Comparison of ENCODE assay signal across 24 cellular contexts in genomic region chr21:46180079-46180722, GRCh38. TPM values are rescaled to one million over a fixed set of nuclear protein-coding genes. Genes with fewer than 3 reads are reported as not detected.
DNase-seq lines count a peak whose midpoint lies in the region; ATAC-seq, FAIRE-seq and TF ChIP-seq lines count a peak whose summit lies in the region.
"Had no signal": no experiment of that assay in that cellular context is flagged by ENCODE, and none has a peak within 500 bp of the region (broad histone marks: within the 10 kb centered on the region; RNA-seq: fewer than 3 reads in every experiment).

No MANE protein-coding gene starts in this region.

- H2AFZ ChIP-seq in HepG2 (ENCODE audit: low read length) (no peak overlapping the region), H1 (ENCODE audit: low read length) (no peak overlapping the region)

- DNase-seq in HepG2 (ENCODE audit: low spot score) (no peak), right lobe of liver (no peak), NB4 (ENCODE audit: low read depth) (peak; percentile 72), H1 (ENCODE audit: low read depth in 1 of 2, low spot score in 2 of 2) (no peak), immature natural killer cell (no peak), NAMALWA (ENCODE audit: low spot score) (no peak)
- no peak for DNase-seq in stimulated activated CD4-positive, alpha-beta T cell treated with anti-CD3 and anti-CD28 coated beads, Interleukin-2, amount 100 ng/mL, for 24 hours
- DNase-seq: CD4-positive, CD25-positive, alpha-beta regulatory T cell; DMS79; foreskin melanocyte; left cardiac atrium; NCI-H1694; NCI-H774; SK-N-SH had no signal

- no peak for TF ChIP-seq EP300 in HepG2 (IDR thresholded peaks at IDR 0.05; ENCODE audit: low read depth in 2 of 2, low read length in 2 of 2)
- no peak for TF ChIP-seq EP300 in HepG2 (CRISPR knock-in tag; IDR thresholded peaks at IDR 0.05; ENCODE audit: borderline replicate concordance)
- TF ChIP-seq EP300 in H1 (IDR thresholded peaks at IDR 0.05; ENCODE audit: borderline replicate concordance in 1 of 2, low read depth in 2 of 2, low read length in 2 of 2), result no peak

- H3K27ac Mint-ChIP-seq in immature natural killer cell, result peak overlapping the region in 3 of 6 donors; percentile 29 to 66 (median 50)
- H3K27ac Mint-ChIP-seq: activated T-helper 2 cell treated with anti-CD3 and anti-CD28 coated beads, Interferon-gamma antibody, Interleukin-2, Interleukin-4, amounts not matched to agents 10 μg/mL and 5 μg/mL and 100 μg/mL, durations not matched to agents 14 hours and 24 hours and 36 hours; CD4-positive, CD25-positive, alpha-beta regulatory T cell; mesothelial cell of epicardium had no signal

- H3K9me3 ChIP-seq in HepG2 (ENCODE audit: low read length), result no peaks in the 10 kb centered on the region
- no peaks in the 10 kb centered on the region for H3K9me3 ChIP-seq in right lobe of liver
- H3K9me3 ChIP-seq in H1 (ENCODE audit: insufficient read depth in 2 of 2, low read depth in 1 of 2, low read length in 1 of 2), result no peaks in the 10 kb centered on the region
- H3K9me3 ChIP-seq: SK-N-SH had no signal

- no peak overlapping the region for H2BK20ac ChIP-seq in H1 (ENCODE audit: low read length)

- H2AK5ac ChIP-seq in H1 (ENCODE audit: low read depth, low read length), result no peak overlapping the region; the same call in 1 of the 2 replicates

- BruUV-seq in HepG2 (replicated peaks; lab: Mats Ljungman, UMichigan), result no TSS peak

- H4K5ac ChIP-seq in H1 (ENCODE audit: insufficient read length, low read depth, low read length), result no peak overlapping the region

- H3K14ac ChIP-seq in H1 (ENCODE audit: insufficient read length), result no peak overlapping the region

- CTCF ChIA-PET in HepG2 (lab: Yijun Ruan, JAX; ENCODE audit: low intra/inter-chr PET ratio, low total read pairs) (no interaction called here), H1 (lab: Charles Lee; ENCODE audit: partially characterized antibody) (interaction anchor here (2.5 kb wide), 1 partner anchor 27 kb away, joined by 8 read pairs; no protein-coding TSS in a partner anchor)

- H2BK12ac ChIP-seq in H1 (ENCODE audit: low read depth, low read length), result no peak overlapping the region; the same call in 1 of the 2 replicates

- peaks cover 0 to 11% (median 7%) of the 10 kb centered on the region in 6 donors for H3K9me3 Mint-ChIP-seq in immature natural killer cell

- peaks cover 0 to 10% (median 4%) of the 10 kb centered on the region in 3 donors for H3K36me3 Mint-ChIP-seq in immature natural killer cell

- no peak overlapping the region for H2BK15ac ChIP-seq in H1 (ENCODE audit: low read length)

- H3K9ac ChIP-seq in HepG2 (ENCODE audit: insufficient read depth, low read depth, low read length) (no peak overlapping the region), H1 (replicated peaks in 1 of 4; ENCODE audit: extremely low read depth in 1 of 4, low read depth in 3 of 4, low read length in 3 of 4) (no peak overlapping the region; a peak in 1 of 7 replicates)
- H3K9ac ChIP-seq: SK-N-SH had no signal

- H3K4me3 ChIP-seq in HepG2 (replicated peaks in 1 of 3; ENCODE audit: insufficient read depth in 1 of 3, low read depth in 2 of 3, low read length in 3 of 3) (peak overlapping the region in 1 of 3 experiments; percentile 10; a peak in 1 of 6 replicates), right lobe of liver (peak overlapping the region in 1 of 3 donors; percentile 16), NB4 (ENCODE audit: low read depth, low read length) (no peak overlapping the region), H1 (ENCODE audit: extremely low read depth in 1 of 4, insufficient read depth in 2 of 4, low read depth in 3 of 4, low read length in 4 of 4) (no peak overlapping the region)
- H3K4me3 ChIP-seq: breast epithelium, spleen had no signal

- ATAC-seq in HepG2 (no peak), right lobe of liver (no peak), HG03342 (IDR thresholded peaks at IDR 0.05; ENCODE audit: unreplicated experiment) (no peak)
- ATAC-seq: left cardiac atrium had no signal

- in situ Hi-C loops in HepG2 (cut with HindIII; ENCODE audit: extremely low pct_ligation_motif_present, low pct_unique_long_range_greater_than_20kb), result no loop called here

- no peak overlapping the region for H3K27ac ChIP-seq in HepG2 (ENCODE audit: extremely low read length, insufficient read depth, low read length)
- peak overlapping the region in 1 of 3 donors; percentile 18 for H3K27ac ChIP-seq in right lobe of liver
- H3K27ac ChIP-seq in H1 (ENCODE audit: low read depth, low read length), result peak overlapping the region; percentile 50; the same call in 1 of the 2 replicates
- H3K27ac ChIP-seq: breast epithelium, spleen had no signal

- H4K8ac ChIP-seq in H1 (ENCODE audit: extremely low read depth, insufficient read depth, low read length), result no peak overlapping the region

- no peak overlapping the region for H3K23ac ChIP-seq in H1 (ENCODE audit: insufficient read length)

- H3K18ac ChIP-seq in H1 (ENCODE audit: extremely low read depth, low read length), result no peak overlapping the region

- peaks cover 8% of the 10 kb centered on the region for H3K23me2 ChIP-seq in H1 (ENCODE audit: low read depth, low read length)

- no peaks in the 10 kb centered on the region for H3K79me2 ChIP-seq in HepG2 (ENCODE audit: insufficient read depth, low read length)
- H3K79me2 ChIP-seq in H1 (ENCODE audit: control insufficient read depth in 1 of 2, insufficient read depth in 2 of 2, low read length in 2 of 2), result peaks cover 0 to 24% of the 10 kb centered on the region in 2 experiments; a peak in 2 of 4 replicates

- TF ChIP-seq CTCF in HepG2 (CRISPR knock-in tag; IDR thresholded peaks at IDR 0.05), result no peak
- no peak for TF ChIP-seq CTCF in right lobe of liver (IDR thresholded peaks at IDR 0.05)
- no peak for TF ChIP-seq CTCF in NB4 (IDR thresholded peaks at IDR 0.05; ENCODE audit: low read depth, low read length)
- no peak for TF ChIP-seq CTCF in H1 (IDR thresholded peaks at IDR 0.05; ENCODE audit: control extremely low read depth in 1 of 3, insufficient read depth in 1 of 3, low read depth in 1 of 3, low read length in 3 of 3)

- H3K4me1 Mint-ChIP-seq in immature natural killer cell, result peaks cover 7% of the 10 kb centered on the region in 2 donors

- H3K4ac ChIP-seq in H1 (replicated peaks; ENCODE audit: insufficient read length, low read depth, low read length), result no peak overlapping the region

- no peak overlapping the region for H4K91ac ChIP-seq in H1 (replicated peaks; ENCODE audit: insufficient read length, low read length)

- peaks cover 6 to 13% (median 10%) of the 10 kb centered on the region in 3 donors for H3K27me3 Mint-ChIP-seq in immature natural killer cell (ENCODE audit: low read depth in 3 of 3)

- intact Hi-C loops in HepG2 (cut with micrococcal nuclease; ENCODE audit: unreplicated experiment) (no loop called here), right lobe of liver (cut with DNase I) (no loop called here)

- no peak overlapping the region for H2BK120ac ChIP-seq in H1 (replicated peaks; ENCODE audit: low read depth, low read length)

- H4K20me1 ChIP-seq in HepG2 (ENCODE audit: insufficient read depth, low read length) (0 out of 2 replicates have a peak, but pooled peaks cover 2% of the 10 kb centered on the region), H1 (replicated peaks in 1 of 2; ENCODE audit: control insufficient read depth in 1 of 2, insufficient read depth in 2 of 2, low read length in 2 of 2) (peaks cover 0 to 11% of the 10 kb centered on the region in 2 experiments)

- H3K79me1 ChIP-seq in H1 (ENCODE audit: low read depth, low read length), result peaks cover 5% of the 10 kb centered on the region; the same call in 1 of the 2 replicates

- POLR2A ChIA-PET in HepG2 (lab: Yijun Ruan, JAX) (no interaction called here), H1 (lab: Charles Lee; ENCODE audit: partially characterized antibody) (interaction anchor here (0.6 to 1.5 kb wide), 2 partner anchors 10 to 117 kb away, joined by 3 read pairs; no protein-coding TSS in a partner anchor)

- 71% methylated on average over 20 of the region's 24 CpGs for WGBS in HepG2 (ENCODE audit: low lambda C conversion rate)
- WGBS in right lobe of liver (ENCODE audit: insufficient coverage, low coverage, low lambda C conversion rate, missing lambda C conversion rate), result 28% methylated on average over 14 of the region's 24 CpGs
- WGBS in H1 (ENCODE audit: extremely low coverage in 1 of 2, insufficient coverage in 1 of 2, insufficient read length in 1 of 2, insufficient replicate concordance in 2 of 2, low coverage in 1 of 2, low lambda C conversion rate in 2 of 2, missing lambda C conversion rate in 1 of 2), 2 experiments, result 89% methylated on average over 24 of the region's 24 CpGs; no CpG with 5 or more reads in 1 of the 2 experiments

- no peak for FAIRE-seq in HepG2 (lab: Jason Lieb, UNC)
- FAIRE-seq in H1 (lab: Jason Lieb, UNC), result no peak
- FAIRE-seq: urothelium cell line had no signal

- no peak for TF ChIP-seq RAD21 in HepG2 (CRISPR knock-in tag; IDR thresholded peaks at IDR 0.05)
- no peak for TF ChIP-seq RAD21 in H1 (IDR thresholded peaks at IDR 0.05 in 1 of 2, conservative IDR thresholded peaks at IDR 0.05 in 1 of 2; ENCODE audit: low read depth in 2 of 2, low read length in 2 of 2)

- H3K4me2 ChIP-seq in HepG2 (ENCODE audit: low read depth, low read length) (peak overlapping the region; percentile 39), H1 (ENCODE audit: insufficient read depth in 1 of 2, low read depth in 2 of 2, low read length in 2 of 2) (0 out of 4 replicates have a peak overlapping the region, but pooled peaks of 1 of the 2 experiments have one; percentile 14)
- H3K4me2 ChIP-seq: SK-N-SH had no signal

- no peaks in the 10 kb centered on the region for H3K36me3 ChIP-seq in HepG2 (replicated peaks in 1 of 2; ENCODE audit: control insufficient read depth in 1 of 2, insufficient read depth in 2 of 2, low read length in 2 of 2)
- no peaks in the 10 kb centered on the region for H3K36me3 ChIP-seq in right lobe of liver
- H3K36me3 ChIP-seq in H1 (ENCODE audit: control insufficient read depth in 2 of 4, insufficient read depth in 4 of 4, low read length in 3 of 4), result peaks cover 0 to 2% (median 0%) of the 10 kb centered on the region in 4 experiments; a peak in 1 of 8 replicates
- H3K36me3 ChIP-seq: breast epithelium, spleen had no signal

- H3K56ac ChIP-seq in H1 (replicated peaks; ENCODE audit: insufficient read length, low read depth, low read length), result no peak overlapping the region

- H2BK5ac ChIP-seq in H1 (ENCODE audit: low read depth, low read length), result 0 out of 2 replicates have a peak overlapping the region, but pooled peaks have one; percentile 52

- no peak overlapping the region for H3K4me3 Mint-ChIP-seq in immature natural killer cell
- H3K4me3 Mint-ChIP-seq: mesothelial cell of epicardium had no signal

- H3K27me3 ChIP-seq in HepG2 (ENCODE audit: control insufficient read depth in 1 of 2, insufficient read depth in 2 of 2, low read length in 2 of 2), result no peaks in the 10 kb centered on the region; a peak in 1 of 5 replicates
- H3K27me3 ChIP-seq in right lobe of liver, result no peaks in the 10 kb centered on the region
- no peaks in the 10 kb centered on the region for H3K27me3 ChIP-seq in H1 (replicated peaks in 1 of 4; ENCODE audit: control insufficient read depth in 3 of 4, extremely low read depth in 1 of 4, insufficient read depth in 3 of 4, low read length in 3 of 4)
- H3K27me3 ChIP-seq: breast epithelium had no signal

- TF ChIP-seq POLR2A in HepG2 (IDR thresholded peaks at IDR 0.05; ENCODE audit: insufficient read depth in 1 of 2, low read depth in 2 of 2, low read length in 2 of 2) (no peak), right lobe of liver (IDR thresholded peaks at IDR 0.05) (no peak), NB4 (IDR thresholded peaks at IDR 0.05; ENCODE audit: extremely low read depth, insufficient read length) (no peak), H1 (IDR thresholded peaks at IDR 0.05; ENCODE audit: control extremely low read depth in 1 of 2, low read depth in 2 of 2, low read length in 2 of 2) (no peak)

- H3K4me1 ChIP-seq in HepG2 (ENCODE audit: insufficient read depth, low read length), result peaks cover 20% of the 10 kb centered on the region
- H3K4me1 ChIP-seq in right lobe of liver, result no peaks in the 10 kb centered on the region
- peaks cover 0 to 20% (median 9%) of the 10 kb centered on the region in 4 experiments; a peak in 5 of 7 replicates for H3K4me1 ChIP-seq in H1 (replicated peaks in 1 of 4; ENCODE audit: control insufficient read depth in 3 of 4, insufficient read depth in 4 of 4, low read length in 3 of 4)
- H3K4me1 ChIP-seq: breast epithelium had no signal

RNA-seq across cellular contexts. Expression of gene SPATC1L, which starts 4.1 kb away (rescaled TPM):
- total RNA-seq in HepG2 (2016; rRNA removed; fragmentation: Illumina TruSeq; extraction: Trizol), result 2.8 and 3.3 TPM in 2 replicates
- total RNA-seq in HepG2 (2016; cell fraction: cytosol; rRNA removed; fragmentation: Illumina TruSeq; extraction: Trizol; ENCODE audit: low read depth), result 2.1 and 2.7 TPM in 2 replicates
- total RNA-seq in HepG2 (2016; cell fraction: insoluble cytoplasmic fraction; rRNA removed; fragmentation: Illumina TruSeq; extraction: Trizol), result 3.0 and 3.3 TPM in 2 replicates
- total RNA-seq in HepG2 (2016; cell fraction: membrane; rRNA removed; fragmentation: Illumina TruSeq; extraction: Trizol), result 3.0 and 3.8 TPM in 2 replicates
- 1.5 and 1.7 TPM in 2 replicates for total RNA-seq in HepG2 (2016; cell fraction: nucleus; rRNA removed; fragmentation: Illumina TruSeq; extraction: Trizol)
- 1.4 and 2.6 TPM in 2 replicates for polyA plus RNA-seq in HepG2 (2011; rRNA removed)
- polyA plus RNA-seq in HepG2 (2011; cell fraction: cytosol; rRNA removed), result 1.4 and 2.8 TPM in 2 replicates
- 9.6 and 9.7 TPM in 2 replicates for polyA plus RNA-seq in HepG2 (2011; cell fraction: nucleus; rRNA removed)
- polyA plus RNA-seq in HepG2 (2012), result 7.3 and 10.9 TPM in 2 replicates
- polyA plus RNA-seq in HepG2 (2016; cell fraction: cytosol; fragmentation: Illumina TruSeq; extraction: Trizol; ENCODE audit: low read depth), result 5.4 and 5.7 TPM in 2 replicates
- polyA plus RNA-seq in HepG2 (2016; cell fraction: insoluble cytoplasmic fraction; fragmentation: Illumina TruSeq; extraction: Trizol; ENCODE audit: low read depth), result 5.9 and 7.1 TPM in 2 replicates
- polyA plus RNA-seq in HepG2 (2016; cell fraction: membrane; fragmentation: Illumina TruSeq; extraction: Trizol; ENCODE audit: low read depth), result 6.0 and 7.3 TPM in 2 replicates
- 5.8 and 6.5 TPM in 2 replicates for polyA plus RNA-seq in HepG2 (2016; cell fraction: nucleus; fragmentation: Illumina TruSeq; extraction: Trizol; ENCODE audit: insufficient read depth, low read depth)
- 2.4 and 3.4 TPM in 2 replicates for polyA minus RNA-seq in HepG2 (2011; rRNA and poly(A)+ RNA removed; ENCODE audit: low replicate concordance)
- polyA minus RNA-seq in HepG2 (2011; cell fraction: cytosol; rRNA and poly(A)+ RNA removed), result 3.4 and 5.6 TPM in 2 replicates
- 0.77 and 1.6 TPM in 2 replicates for polyA minus RNA-seq in HepG2 (2011; cell fraction: nucleus; rRNA and poly(A)+ RNA removed)
- 1 to 10 TPM in 1 of 6 experiments, under 1 TPM in 3, not detected in 2; 0.31 to 1.7 (median 0.51) TPM for total RNA-seq in right lobe of liver
- 49.4 and 50.0 TPM in 2 replicates for total RNA-seq in H1 (2021; fragmentation: NEBNext Ultra II Directional; extraction: Animal tissue kit (Norgen Biotek cat#: 25700))
- 24.9 and 44.8 TPM in 2 replicates for polyA plus RNA-seq in H1 (2011; rRNA removed)
- polyA plus RNA-seq in H1 (2011; cell fraction: cytosol; rRNA removed), result 16.4 TPM
- 43.3 TPM for polyA plus RNA-seq in H1 (2011; cell fraction: nucleus; rRNA removed)
- polyA plus RNA-seq in H1 (2012, experiment 1 of 2), result 38.0 to 56.9 TPM (median 53.3 TPM) in 4 replicates
- polyA plus RNA-seq in H1 (2012, experiment 2 of 2), result 50.4 TPM
- 48.1 TPM for polyA plus RNA-seq in H1 (2013, experiment 1 of 2)
- 48.0 TPM for polyA plus RNA-seq in H1 (2013, experiment 2 of 2)
- polyA minus RNA-seq in H1 (2011; rRNA and poly(A)+ RNA removed), result 6.2 and 7.1 TPM in 2 replicates
- polyA minus RNA-seq in H1 (2011; cell fraction: cytosol; rRNA and poly(A)+ RNA removed), result 30.3 TPM
- 21.2 TPM for polyA minus RNA-seq in H1 (2011; cell fraction: nucleus; rRNA and poly(A)+ RNA removed)
- 10 to 100 TPM in 1 of 3 donors, 1 to 10 TPM in 2; 6.2 to 10.8 (median 9.4) TPM for polyA plus RNA-seq in immature natural killer cell

RNA-seq across cellular contexts. Expression of gene FTCD, which starts 24.8 kb away (rescaled TPM):
- 78.5 and 105 TPM in 2 replicates for total RNA-seq in HepG2 (2016; rRNA removed; fragmentation: Illumina TruSeq; extraction: Trizol)
- total RNA-seq in HepG2 (2016; cell fraction: cytosol; rRNA removed; fragmentation: Illumina TruSeq; extraction: Trizol; ENCODE audit: low read depth), result 13.1 and 13.2 TPM in 2 replicates
- 61.2 and 115 TPM in 2 replicates for total RNA-seq in HepG2 (2016; cell fraction: insoluble cytoplasmic fraction; rRNA removed; fragmentation: Illumina TruSeq; extraction: Trizol)
- 21.0 and 27.4 TPM in 2 replicates for total RNA-seq in HepG2 (2016; cell fraction: membrane; rRNA removed; fragmentation: Illumina TruSeq; extraction: Trizol)
- 94.5 and 110 TPM in 2 replicates for total RNA-seq in HepG2 (2016; cell fraction: nucleus; rRNA removed; fragmentation: Illumina TruSeq; extraction: Trizol)
- 75.7 and 112 TPM in 2 replicates for polyA plus RNA-seq in HepG2 (2011; rRNA removed)
- polyA plus RNA-seq in HepG2 (2011; cell fraction: cytosol; rRNA removed), result 34.7 and 61.2 TPM in 2 replicates
- 656 and 751 TPM in 2 replicates for polyA plus RNA-seq in HepG2 (2011; cell fraction: nucleus; rRNA removed)
- polyA plus RNA-seq in HepG2 (2012), result 108 and 140 TPM in 2 replicates
- 11.0 and 12.4 TPM in 2 replicates for polyA plus RNA-seq in HepG2 (2016; cell fraction: cytosol; fragmentation: Illumina TruSeq; extraction: Trizol; ENCODE audit: low read depth)
- 47.9 and 52.0 TPM in 2 replicates for polyA plus RNA-seq in HepG2 (2016; cell fraction: insoluble cytoplasmic fraction; fragmentation: Illumina TruSeq; extraction: Trizol; ENCODE audit: low read depth)
- polyA plus RNA-seq in HepG2 (2016; cell fraction: membrane; fragmentation: Illumina TruSeq; extraction: Trizol; ENCODE audit: low read depth), result 11.9 and 17.7 TPM in 2 replicates
- 369 and 379 TPM in 2 replicates for polyA plus RNA-seq in HepG2 (2016; cell fraction: nucleus; fragmentation: Illumina TruSeq; extraction: Trizol; ENCODE audit: insufficient read depth, low read depth)
- polyA minus RNA-seq in HepG2 (2011; rRNA and poly(A)+ RNA removed; ENCODE audit: low replicate concordance), result 0.42 and 84.7 TPM in 2 replicates
- polyA minus RNA-seq in HepG2 (2011; cell fraction: cytosol; rRNA and poly(A)+ RNA removed), result 33.3 and 39.2 TPM in 2 replicates
- 93.9 and 118 TPM in 2 replicates for polyA minus RNA-seq in HepG2 (2011; cell fraction: nucleus; rRNA and poly(A)+ RNA removed)
- total RNA-seq in right lobe of liver, result 100 to 1,000 TPM; 141 to 668 (median 417) TPM
- 3.3 and 6.0 TPM in 2 replicates for total RNA-seq in H1 (2021; fragmentation: NEBNext Ultra II Directional; extraction: Animal tissue kit (Norgen Biotek cat#: 25700))
- 4.9 and 7.3 TPM in 2 replicates for polyA plus RNA-seq in H1 (2011; rRNA removed)
- polyA plus RNA-seq in H1 (2011; cell fraction: cytosol; rRNA removed), result 5.2 TPM
- polyA plus RNA-seq in H1 (2011; cell fraction: nucleus; rRNA removed), result 21.4 TPM
- 5.9 to 9.8 TPM (median 7.8 TPM) in 4 replicates for polyA plus RNA-seq in H1 (2012, experiment 1 of 2)
- polyA plus RNA-seq in H1 (2012, experiment 2 of 2), result 2.3 TPM
- 3.9 TPM for polyA plus RNA-seq in H1 (2013, experiment 1 of 2)
- polyA plus RNA-seq in H1 (2013, experiment 2 of 2), result 4.0 TPM
- 3.0 and 4.7 TPM in 2 replicates for polyA minus RNA-seq in H1 (2011; rRNA and poly(A)+ RNA removed)
- polyA minus RNA-seq in H1 (2011; cell fraction: cytosol; rRNA and poly(A)+ RNA removed), result 6.4 TPM
- 6.1 TPM for polyA minus RNA-seq in H1 (2011; cell fraction: nucleus; rRNA and poly(A)+ RNA removed)
- not detected for polyA plus RNA-seq in immature natural killer cell
- total RNA-seq: CD4-positive, CD25-positive, alpha-beta regulatory T cell; dermis microvascular lymphatic vessel endothelial cell; epithelial cell of proximal tubule; M059J; subcutaneous adipose tissue had no signal

RNA-seq across cellular contexts. Expression of gene LSS, which starts 48.4 kb away (rescaled TPM):
- 73.5 and 113 TPM in 2 replicates for total RNA-seq in HepG2 (2016; rRNA removed; fragmentation: Illumina TruSeq; extraction: Trizol)
- total RNA-seq in HepG2 (2016; cell fraction: cytosol; rRNA removed; fragmentation: Illumina TruSeq; extraction: Trizol; ENCODE audit: low read depth), result 7.3 and 7.8 TPM in 2 replicates
- total RNA-seq in HepG2 (2016; cell fraction: insoluble cytoplasmic fraction; rRNA removed; fragmentation: Illumina TruSeq; extraction: Trizol), result 62.4 and 115 TPM in 2 replicates
- total RNA-seq in HepG2 (2016; cell fraction: membrane; rRNA removed; fragmentation: Illumina TruSeq; extraction: Trizol), result 31.7 and 32.0 TPM in 2 replicates
- 138 and 169 TPM in 2 replicates for total RNA-seq in HepG2 (2016; cell fraction: nucleus; rRNA removed; fragmentation: Illumina TruSeq; extraction: Trizol)
- polyA plus RNA-seq in HepG2 (2011; rRNA removed), result 72.6 and 182 TPM in 2 replicates
- polyA plus RNA-seq in HepG2 (2011; cell fraction: cytosol; rRNA removed), result 29.6 and 35.0 TPM in 2 replicates
- polyA plus RNA-seq in HepG2 (2011; cell fraction: nucleus; rRNA removed), result 771 and 1,172 TPM in 2 replicates
- polyA plus RNA-seq in HepG2 (2012), result 69.9 and 111 TPM in 2 replicates
- 5.3 and 5.5 TPM in 2 replicates for polyA plus RNA-seq in HepG2 (2016; cell fraction: cytosol; fragmentation: Illumina TruSeq; extraction: Trizol; ENCODE audit: low read depth)
- polyA plus RNA-seq in HepG2 (2016; cell fraction: insoluble cytoplasmic fraction; fragmentation: Illumina TruSeq; extraction: Trizol; ENCODE audit: low read depth), result 44.5 and 58.2 TPM in 2 replicates
- polyA plus RNA-seq in HepG2 (2016; cell fraction: membrane; fragmentation: Illumina TruSeq; extraction: Trizol; ENCODE audit: low read depth), result 14.1 and 14.6 TPM in 2 replicates
- 296 and 309 TPM in 2 replicates for polyA plus RNA-seq in HepG2 (2016; cell fraction: nucleus; fragmentation: Illumina TruSeq; extraction: Trizol; ENCODE audit: insufficient read depth, low read depth)
- 67.2 and 95.6 TPM in 2 replicates for polyA minus RNA-seq in HepG2 (2011; rRNA and poly(A)+ RNA removed; ENCODE audit: low replicate concordance)
- polyA minus RNA-seq in HepG2 (2011; cell fraction: cytosol; rRNA and poly(A)+ RNA removed), result 16.2 and 25.1 TPM in 2 replicates
- polyA minus RNA-seq in HepG2 (2011; cell fraction: nucleus; rRNA and poly(A)+ RNA removed), result 66.3 and 114 TPM in 2 replicates
- total RNA-seq in right lobe of liver, result 100 to 1,000 TPM in 1 of 6 experiments, 10 to 100 TPM in 5; 37.0 to 103 (median 59.6) TPM
- total RNA-seq in H1 (2021; fragmentation: NEBNext Ultra II Directional; extraction: Animal tissue kit (Norgen Biotek cat#: 25700)), result 96.1 and 102 TPM in 2 replicates
- polyA plus RNA-seq in H1 (2011; rRNA removed), result 123 and 139 TPM in 2 replicates
- polyA plus RNA-seq in H1 (2011; cell fraction: cytosol; rRNA removed), result 103 TPM
- 268 TPM for polyA plus RNA-seq in H1 (2011; cell fraction: nucleus; rRNA removed)
- 69.5 to 87.3 TPM (median 75.9 TPM) in 4 replicates for polyA plus RNA-seq in H1 (2012, experiment 1 of 2)
- 71.3 TPM for polyA plus RNA-seq in H1 (2012, experiment 2 of 2)
- 69.2 TPM for polyA plus RNA-seq in H1 (2013, experiment 1 of 2)
- polyA plus RNA-seq in H1 (2013, experiment 2 of 2), result 66.2 TPM
- 177 and 193 TPM in 2 replicates for polyA minus RNA-seq in H1 (2011; rRNA and poly(A)+ RNA removed)
- 56.7 TPM for polyA minus RNA-seq in H1 (2011; cell fraction: cytosol; rRNA and poly(A)+ RNA removed)
- polyA minus RNA-seq in H1 (2011; cell fraction: nucleus; rRNA and poly(A)+ RNA removed), result 69.8 TPM
- 10 to 100 TPM; 11.3 to 26.2 (median 13.9) TPM for polyA plus RNA-seq in immature natural killer cell

Comparison
In these comparisons a context has a peak if more than half of its experiments do, and no peak if none do; other contexts are left out.
1. RNA of gene SPATC1L, which starts 4.1 kb away (total RNA-seq): 49.4 to 50.0 TPM in H1; 1.5 to 3.8 TPM in HepG2 and 0.31 to 1.7 TPM in right lobe of liver; every median in the first group is over 10 times any median in the second.